ENCODE assay signal across 11 cellular contexts in genomic region chr11:94593030-94593429, GRCh38. TPM values are rescaled to one million over a fixed set of nuclear protein-coding genes. Genes with fewer than 3 reads are reported as not detected.
DNase-seq lines count a peak whose midpoint lies in the region; ATAC-seq and TF ChIP-seq lines count a peak whose summit lies in the region.
"Had no signal": no experiment of that assay in that cellular context is flagged by ENCODE, and none has a peak within 500 bp of the region (broad histone marks: within the 10 kb centered on the region; RNA-seq: fewer than 3 reads in every experiment).

No MANE protein-coding gene starts in this region.

- H2AFZ ChIP-seq in fibroblast of lung (ENCODE audit: low read length), result no peak overlapping the region

- H3K27me3 Mint-ChIP-seq in Caco-2 (ENCODE audit: insufficient read depth, unreplicated experiment), result no peaks in the 10 kb centered on the region
- H3K27me3 Mint-ChIP-seq in stimulated activated memory B cell treated with anti-CD40 and anti-IgM and Interleukin-4, amounts not matched to agents 10 μg/mL and 1 μg/mL and 100 μg/mL, for 72 hours, result no peaks in the 10 kb centered on the region

- H3K27me3 ChIP-seq in fibroblast of lung (ENCODE audit: control insufficient read depth, insufficient read depth, low read length) (no peaks in the 10 kb centered on the region), Caco-2 (replicated peaks; ENCODE audit: control insufficient read depth, insufficient read depth, low read length) (no peaks in the 10 kb centered on the region), gastrocnemius medialis (no peaks in the 10 kb centered on the region)

- H3K4me1 Mint-ChIP-seq in Caco-2 (ENCODE audit: low read depth, unreplicated experiment), result peaks cover 30% of the 10 kb centered on the region
- no peaks in the 10 kb centered on the region for H3K4me1 Mint-ChIP-seq in stimulated activated memory B cell treated with anti-CD40 and anti-IgM and Interleukin-4, amounts not matched to agents 10 μg/mL and 1 μg/mL and 100 μg/mL, for 72 hours

- H3K36me3 ChIP-seq in fibroblast of lung (ENCODE audit: control insufficient read depth, insufficient read depth, low read length) (no peaks in the 10 kb centered on the region), Caco-2 (ENCODE audit: control insufficient read depth, insufficient read depth, low read length) (no peaks in the 10 kb centered on the region), gastrocnemius medialis (no peaks in the 10 kb centered on the region)

- in situ Hi-C loops in gastrocnemius medialis (cut with MboI; ENCODE audit: low sequenced_read_pairs in 4 of 4), result no loop called here

- intact Hi-C loops in Caco-2 (cut with micrococcal nuclease; ENCODE audit: unreplicated experiment), result no loop called here
- intact Hi-C loops in gastrocnemius medialis (cut with DNase I; ENCODE audit: low total_unique reads), result no loop called here

- TF ChIP-seq POLR2A in gastrocnemius medialis (IDR thresholded peaks at IDR 0.05), result no peak

- H3K4me2 ChIP-seq in fibroblast of lung (ENCODE audit: extremely low read depth, insufficient read depth, low read length), result no peak overlapping the region

- H4K20me1 ChIP-seq in fibroblast of lung (ENCODE audit: control insufficient read depth, extremely low read depth, insufficient read depth, low read length), result no peaks in the 10 kb centered on the region

- CTCF ChIA-PET in Caco-2 (lab: Charles Lee), result no interaction called here

- H3K27ac Mint-ChIP-seq in Caco-2 (ENCODE audit: unreplicated experiment), result no peak overlapping the region
- no peak overlapping the region for H3K27ac Mint-ChIP-seq in stimulated activated memory B cell treated with anti-CD40 and anti-IgM and Interleukin-4, amounts not matched to agents 10 μg/mL and 1 μg/mL and 100 μg/mL, for 72 hours

- BruUV-seq in Caco-2 (replicated peaks; lab: Mats Ljungman, UMichigan), result no TSS peak

- H3K4me1 ChIP-seq in fibroblast of lung (ENCODE audit: control insufficient read depth, extremely low read depth, insufficient read depth, low read length), result no peaks in the 10 kb centered on the region
- H3K4me1 ChIP-seq in Caco-2, result peaks cover 22% of the 10 kb centered on the region
- H3K4me1 ChIP-seq in gastrocnemius medialis, result no peaks in the 10 kb centered on the region

- no peak overlapping the region for H3K4me3 Mint-ChIP-seq in Caco-2 (ENCODE audit: unreplicated experiment)
- H3K4me3 Mint-ChIP-seq in stimulated activated memory B cell treated with anti-CD40 and anti-IgM and Interleukin-4, amounts not matched to agents 10 μg/mL and 1 μg/mL and 100 μg/mL, for 72 hours, result no peak overlapping the region

- H3K9ac ChIP-seq in fibroblast of lung (ENCODE audit: insufficient read depth, low read length), result no peak overlapping the region

- H3K4me3 ChIP-seq in fibroblast of lung (replicated peaks in 1 of 4; ENCODE audit: control extremely low read depth in 1 of 4, insufficient read depth in 1 of 4, low read depth in 3 of 4, low read length in 4 of 4) (no peak overlapping the region), Caco-2 (ENCODE audit: low read depth, low read length) (no peak overlapping the region), gastrocnemius medialis (no peak overlapping the region)

- H3K79me2 ChIP-seq in fibroblast of lung (ENCODE audit: control insufficient read depth, insufficient read depth, low read length), result no peaks in the 10 kb centered on the region

- TF ChIP-seq CTCF in fibroblast of lung (conservative IDR thresholded peaks at IDR 0.05 in 1 of 2, IDR thresholded peaks at IDR 0.05 in 1 of 2; ENCODE audit: low read depth in 1 of 2, low read length in 2 of 2) (no peak), Caco-2 (IDR thresholded peaks at IDR 0.05; ENCODE audit: insufficient read depth in 1 of 2, low read depth in 1 of 2, low read length in 1 of 2, severe bottlenecking in 1 of 2, unreplicated experiment in 1 of 2) (no peak), gastrocnemius medialis (IDR thresholded peaks at IDR 0.05 in 4 of 5, conservative IDR thresholded peaks at IDR 0.05 in 1 of 5) (no peak)

- peaks cover 6% of the 10 kb centered on the region for H3K36me3 Mint-ChIP-seq in Caco-2 (ENCODE audit: insufficient read depth, unreplicated experiment)
- H3K36me3 Mint-ChIP-seq in stimulated activated memory B cell treated with anti-CD40 and anti-IgM and Interleukin-4, amounts not matched to agents 10 μg/mL and 1 μg/mL and 100 μg/mL, for 72 hours, result no peaks in the 10 kb centered on the region

- H3K9me3 Mint-ChIP-seq in Caco-2 (ENCODE audit: unreplicated experiment), result no peaks in the 10 kb centered on the region
- H3K9me3 Mint-ChIP-seq in stimulated activated memory B cell treated with anti-CD40 and anti-IgM and Interleukin-4, amounts not matched to agents 10 μg/mL and 1 μg/mL and 100 μg/mL, for 72 hours, result no peaks in the 10 kb centered on the region

- ATAC-seq in GM18511 (IDR thresholded peaks at IDR 0.05; ENCODE audit: unreplicated experiment), result peak; percentile 82
- ATAC-seq in GM21528 (IDR thresholded peaks at IDR 0.05; ENCODE audit: low FRiP score, unreplicated experiment), result peak; percentile 70
- peak; percentile 36 for ATAC-seq in HG03108 (IDR thresholded peaks at IDR 0.05; ENCODE audit: unreplicated experiment)
- ATAC-seq in stimulated activated memory B cell treated with anti-CD40 and anti-IgM and Interleukin-4, amounts not matched to agents 10 μg/mL and 1 μg/mL and 100 μg/mL, for 72 hours, result no peak
- no peak for ATAC-seq in gastrocnemius medialis

- H3K27ac ChIP-seq in fibroblast of lung (ENCODE audit: insufficient read depth, low read length) (no peak overlapping the region), gastrocnemius medialis (no peak overlapping the region)

- no peaks in the 10 kb centered on the region for H3K9me3 ChIP-seq in fibroblast of lung (ENCODE audit: control insufficient read depth, insufficient read depth, low read depth, low read length)
- no peaks in the 10 kb centered on the region for H3K9me3 ChIP-seq in Caco-2
- H3K9me3 ChIP-seq in gastrocnemius medialis, result no peaks in the 10 kb centered on the region

- DNase-seq in fibroblast of lung (ENCODE audit: low read depth in 2 of 2) (peak; percentile 15 to 17), Caco-2 (no peak), gastrocnemius medialis (no peak)
- no peak for DNase-seq in activated CD4-positive, alpha-beta T cell treated with anti-CD3 and anti-CD28 coated beads for 4 hours
- DNase-seq: activated CD4-positive, alpha-beta T cell treated with anti-CD3 and anti-CD28 coated beads, Interleukin-2, amount 50 U/mL, for 48 hours; aorta; NCI-H146 had no signal

- POLR2A ChIA-PET in Caco-2 (lab: Charles Lee), result no interaction called here

RNA-seq across cellular contexts. Expression of gene PIWIL4, which starts 25.9 kb away (rescaled TPM):
- total RNA-seq in fibroblast of lung (3.3 and 3.6 TPM in 2 replicates), Caco-2 (2022) (3.4 and 3.6 TPM in 2 replicates), gastrocnemius medialis (1 to 10 TPM in 3 of 4 donors, under 1 TPM in 1; 0.70 to 2.1 (median 1.3) TPM)
- 0.76 and 1.2 TPM in 2 replicates for polyA plus RNA-seq in fibroblast of lung
- 0.24 and 0.71 TPM in 2 replicates for polyA plus RNA-seq in fibroblast of lung (2012)
- polyA minus RNA-seq in fibroblast of lung (ENCODE audit: low replicate concordance), result not detected in 2 replicates

RNA-seq across cellular contexts. Expression of gene FUT4, which starts 49.3 kb away (rescaled TPM):
- total RNA-seq in fibroblast of lung, result 5.1 and 5.4 TPM in 2 replicates
- 2.7 and 2.8 TPM in 2 replicates for polyA plus RNA-seq in fibroblast of lung
- polyA plus RNA-seq in fibroblast of lung (2012), result 2.5 and 2.7 TPM in 2 replicates
- polyA minus RNA-seq in fibroblast of lung (ENCODE audit: low replicate concordance), result 0.75 and 0.93 TPM in 2 replicates
- 24.5 and 25.0 TPM in 2 replicates for total RNA-seq in Caco-2 (2022)
- total RNA-seq in gastrocnemius medialis, result 1 to 10 TPM in 3 of 4 donors, under 1 TPM in 1; 0.92 to 1.9 (median 1.5) TPM

Comparison
In these comparisons a context has a peak if more than half of its experiments do, and no peak if none do; other contexts are left out.
1. ATAC-seq: peak in GM18511 (single experiment), GM21528 (single experiment) and HG03108 (single experiment); none in stimulated activated memory B cell treated with anti-CD40 and anti-IgM and Interleukin-4, amounts not matched to agents 10 μg/mL and 1 μg/mL and 100 μg/mL, for 72 hours (single experiment) and gastrocnemius medialis (0 of 2).
2. DNase-seq: peak in fibroblast of lung (2 of 2); none in Caco-2 (0 of 2), activated CD4-positive, alpha-beta T cell treated with anti-CD3 and anti-CD28 coated beads for 4 hours (0 of 2) and gastrocnemius medialis (0 of 2).